ENCODE assay signal across 28 cellular contexts in genomic region chr17:21204923-21205322, GRCh38. TPM values are rescaled to one million over a fixed set of nuclear protein-coding genes. Genes with fewer than 3 reads are reported as not detected.
DNase-seq lines count a peak whose midpoint lies in the region; ATAC-seq, FAIRE-seq and TF ChIP-seq lines count a peak whose summit lies in the region.
"Had no signal": no experiment of that assay in that cellular context is flagged by ENCODE, and none has a peak within 500 bp of the region (broad histone marks: within the 10 kb centered on the region; RNA-seq: fewer than 3 reads in every experiment).

No MANE protein-coding gene starts in this region.

- TF ChIP-seq RAD21 in H1 (IDR thresholded peaks at IDR 0.05 in 1 of 2, conservative IDR thresholded peaks at IDR 0.05 in 1 of 2; ENCODE audit: low read depth in 2 of 2, low read length in 2 of 2): no peak

- H3K4me3 ChIP-seq in right cardiac atrium (ENCODE audit: low read length): no peak overlapping the region
- no peak overlapping the region for H3K4me3 ChIP-seq in heart left ventricle
- no peak overlapping the region for H3K4me3 ChIP-seq in H1 (ENCODE audit: extremely low read depth in 1 of 4, insufficient read depth in 2 of 4, low read depth in 3 of 4, low read length in 4 of 4)
- no peak overlapping the region for H3K4me3 ChIP-seq in A673 (ENCODE audit: low read depth, low read length, poor library complexity, severe bottlenecking)
- H3K4me3 ChIP-seq: ascending aorta; BLaER1 treated with 17β-estradiol and CSF1 and Interleukin-3, amounts not matched to agents 10 nM and 100 nM; dorsolateral prefrontal cortex; ovary; right lobe of liver; SK-N-MC had no signal

- H2BK15ac ChIP-seq in H1 (ENCODE audit: low read length): no peak overlapping the region

- intact Hi-C loops in right cardiac atrium (cut with DNase I): no loop called here
- intact Hi-C loops in heart left ventricle (cut with DNase I): no loop called here
- intact Hi-C loops in A673 (cut with micrococcal nuclease; ENCODE audit: unreplicated experiment): no loop called here

- H3K9ac ChIP-seq in H1 (replicated peaks in 1 of 4; ENCODE audit: extremely low read depth in 1 of 4, low read depth in 3 of 4, low read length in 3 of 4): no peak overlapping the region; a peak in 2 of 7 replicates

- no peaks in the 10 kb centered on the region; the same call in 1 of the 2 replicates for H3K23me2 ChIP-seq in H1 (ENCODE audit: low read depth, low read length)

- no TSS peak for BruUV-seq in A673 (replicated peaks; lab: Mats Ljungman, UMichigan)

- H3K23ac ChIP-seq in H1 (ENCODE audit: insufficient read length): no peak overlapping the region

- CTCF ChIA-PET in H1 (lab: Charles Lee; ENCODE audit: partially characterized antibody) (interaction anchor here (0.9 to 1.1 kb wide), 2 partner anchors 15 to 76 kb away, joined by 3 to 5 read pairs; no protein-coding TSS in a partner anchor), A673 (lab: Charles Lee) (no interaction called here)

- H3K4me1 ChIP-seq in right cardiac atrium (ENCODE audit: control insufficient read depth, insufficient read depth, low read length) (peaks cover 12% of the 10 kb centered on the region), heart left ventricle (peaks cover 3 to 96% (median 43%) of the 10 kb centered on the region in 12 donors), H1 (replicated peaks in 1 of 4; ENCODE audit: control insufficient read depth in 3 of 4, insufficient read depth in 4 of 4, low read length in 3 of 4) (peaks cover 10 to 21% (median 17%) of the 10 kb centered on the region in 4 experiments), A673 (ENCODE audit: insufficient read depth, low read length, poor library complexity, severe bottlenecking) (no peaks in the 10 kb centered on the region)
- H3K4me1 ChIP-seq: right lobe of liver had no signal

- H3K27me3 ChIP-seq in right cardiac atrium (ENCODE audit: control insufficient read depth, insufficient read depth) (no peaks in the 10 kb centered on the region), heart left ventricle (no peaks in the 10 kb centered on the region), H1 (replicated peaks in 1 of 4; ENCODE audit: control insufficient read depth in 3 of 4, extremely low read depth in 1 of 4, insufficient read depth in 3 of 4, low read length in 3 of 4) (no peaks in the 10 kb centered on the region; a peak in 1 of 7 replicates), A673 (replicated peaks; ENCODE audit: insufficient read depth, low read depth, low read length, poor library complexity) (no peaks in the 10 kb centered on the region)
- H3K27me3 ChIP-seq: ascending aorta; BLaER1 treated with 17β-estradiol and CSF1 and Interleukin-3, amounts not matched to agents 10 nM and 100 nM; dorsolateral prefrontal cortex; ovary; right lobe of liver had no signal

- no peak for TF ChIP-seq CTCF in heart left ventricle (IDR thresholded peaks at IDR 0.05)
- TF ChIP-seq CTCF in H1 (IDR thresholded peaks at IDR 0.05; ENCODE audit: control extremely low read depth in 1 of 3, insufficient read depth in 1 of 3, low read depth in 1 of 3, low read length in 3 of 3): no peak
- no peak for TF ChIP-seq CTCF in progenitor cell of endocrine pancreas (IDR thresholded peaks at IDR 0.05; ENCODE audit: unreplicated experiment)
- no peak for TF ChIP-seq CTCF in A673 (conservative IDR thresholded peaks at IDR 0.05; ENCODE audit: low read depth, low read length)

- H3K4ac ChIP-seq in H1 (replicated peaks; ENCODE audit: insufficient read length, low read depth, low read length): no peak overlapping the region

- H4K5ac ChIP-seq in H1 (ENCODE audit: insufficient read length, low read depth, low read length): no peak overlapping the region

- H3K79me2 ChIP-seq in H1 (ENCODE audit: control insufficient read depth in 1 of 2, insufficient read depth in 2 of 2, low read length in 2 of 2): peaks cover 21 to 98% of the 10 kb centered on the region in 2 experiments; a peak in 3 of 4 replicates

- H4K91ac ChIP-seq in H1 (replicated peaks; ENCODE audit: insufficient read length, low read length): no peak overlapping the region

- WGBS in right cardiac atrium: 62% methylated on average over 10 of the region's 10 CpGs
- 73 to 85% (median 80%) methylated on average over 7 to 10 of the region's 10 CpGs for WGBS in heart left ventricle, 4 donors
- 83% methylated on average over 10 of the region's 10 CpGs; no CpG with 5 or more reads in 1 of the 2 experiments for WGBS in H1 (ENCODE audit: extremely low coverage in 1 of 2, insufficient coverage in 1 of 2, insufficient read length in 1 of 2, insufficient replicate concordance in 2 of 2, low coverage in 1 of 2, low lambda C conversion rate in 2 of 2, missing lambda C conversion rate in 1 of 2), 2 experiments

- peaks cover 5% of the 10 kb centered on the region for H3K36me3 Mint-ChIP-seq in progenitor cell of endocrine pancreas (ENCODE audit: insufficient read depth)
- peaks cover 7% of the 10 kb centered on the region for H3K36me3 Mint-ChIP-seq in effector memory CD8-positive, alpha-beta T cell (ENCODE audit: insufficient read depth)
- H3K36me3 Mint-ChIP-seq: activated naive CD4-positive, alpha-beta T cell treated with anti-CD3 and anti-CD28 coated beads, Interleukin-2, amount 50 U/mL, for 24 hours had no signal

- H2BK20ac ChIP-seq in H1 (ENCODE audit: low read length): no peak overlapping the region

- H3K4me2 ChIP-seq in H1 (ENCODE audit: insufficient read depth in 1 of 2, low read depth in 2 of 2, low read length in 2 of 2): no peak overlapping the region
- H3K4me2 ChIP-seq: BLaER1 treated with 17β-estradiol and CSF1 and Interleukin-3, amounts not matched to agents 10 nM and 100 nM had no signal

- H3K79me1 ChIP-seq in H1 (ENCODE audit: low read depth, low read length): peaks cover 20% of the 10 kb centered on the region

- POLR2A ChIA-PET in H1 (lab: Charles Lee; ENCODE audit: partially characterized antibody) (interaction anchor here (0.6 to 1.5 kb wide), 6 partner anchors 8 to 59 kb away, joined by 3 to 5 read pairs (median 4); no protein-coding TSS in a partner anchor), A673 (lab: Charles Lee; ENCODE audit: low non-redundant PET) (no interaction called here)

- ATAC-seq in right cardiac atrium (no peak), heart left ventricle (no peak), HG03175 (IDR thresholded peaks at IDR 0.05; ENCODE audit: unreplicated experiment) (no peak)
- no peak for ATAC-seq in effector memory CD8-positive, alpha-beta T cell (replicated peaks)
- ATAC-seq: HCT116; left colon; right lobe of liver; stimulated activated naive CD8-positive, alpha-beta T cell treated with anti-CD3 and anti-CD28 coated beads, Interleukin-15, amount 100 ng/mL, for 72 hours had no signal

- H2BK120ac ChIP-seq in H1 (replicated peaks; ENCODE audit: low read depth, low read length): no peak overlapping the region

- peak overlapping the region; percentile 59 for H3K27ac Mint-ChIP-seq in progenitor cell of endocrine pancreas
- H3K27ac Mint-ChIP-seq in effector memory CD8-positive, alpha-beta T cell: peak overlapping the region in 1 of 2 donors; percentile 59
- H3K27ac Mint-ChIP-seq: activated naive CD4-positive, alpha-beta T cell treated with anti-CD3 and anti-CD28 coated beads, Interleukin-2, amount 50 U/mL, for 24 hours had no signal

- H3K36me3 ChIP-seq in heart left ventricle: peaks cover 0 to 64% (median 13%) of the 10 kb centered on the region in 9 donors
- H3K36me3 ChIP-seq in H1 (ENCODE audit: control insufficient read depth in 2 of 4, insufficient read depth in 4 of 4, low read length in 3 of 4): peaks cover 0 to 4% (median 2%) of the 10 kb centered on the region in 4 experiments; a peak in 2 of 8 replicates
- H3K36me3 ChIP-seq in A673 (ENCODE audit: insufficient read depth, low read length, poor library complexity, severe bottlenecking): peaks cover 16% of the 10 kb centered on the region
- H3K36me3 ChIP-seq: ovary had no signal

- H2BK12ac ChIP-seq in H1 (ENCODE audit: low read depth, low read length): no peak overlapping the region

- H2AK5ac ChIP-seq in H1 (ENCODE audit: low read depth, low read length): no peak overlapping the region

- H3K4me1 Mint-ChIP-seq in progenitor cell of endocrine pancreas (ENCODE audit: low read depth): peaks cover 3% of the 10 kb centered on the region
- peaks cover 22 to 33% of the 10 kb centered on the region in 2 donors for H3K4me1 Mint-ChIP-seq in effector memory CD8-positive, alpha-beta T cell (ENCODE audit: low read depth in 2 of 2)

- no peaks in the 10 kb centered on the region for H3K27me3 Mint-ChIP-seq in progenitor cell of endocrine pancreas
- no peaks in the 10 kb centered on the region for H3K27me3 Mint-ChIP-seq in effector memory CD8-positive, alpha-beta T cell
- H3K27me3 Mint-ChIP-seq: activated naive CD4-positive, alpha-beta T cell treated with anti-CD3 and anti-CD28 coated beads, Interleukin-2, amount 50 U/mL, for 24 hours; central memory CD8-positive, alpha-beta T cell; stimulated activated naive CD8-positive, alpha-beta T cell treated with anti-CD3 and anti-CD28 coated beads, Interleukin-15, amount 100 ng/mL, for 72 hours had no signal

- H2BK5ac ChIP-seq in H1 (ENCODE audit: low read depth, low read length): 0 out of 2 replicates have a peak overlapping the region, but pooled peaks have one; percentile 19

- no peak overlapping the region for H3K4me3 Mint-ChIP-seq in progenitor cell of endocrine pancreas (ENCODE audit: low read depth)
- H3K4me3 Mint-ChIP-seq in effector memory CD8-positive, alpha-beta T cell: no peak overlapping the region
- H3K4me3 Mint-ChIP-seq: activated naive CD4-positive, alpha-beta T cell treated with anti-CD3 and anti-CD28 coated beads, Interleukin-2, amount 50 U/mL, for 24 hours; central memory CD8-positive, alpha-beta T cell; stimulated activated naive CD8-positive, alpha-beta T cell treated with anti-CD3 and anti-CD28 coated beads, Interleukin-15, amount 100 ng/mL, for 72 hours had no signal

- H4K20me1 ChIP-seq in H1 (replicated peaks in 1 of 2; ENCODE audit: control insufficient read depth in 1 of 2, insufficient read depth in 2 of 2, low read length in 2 of 2): peaks cover 31 to 55% of the 10 kb centered on the region in 2 experiments

- no peak overlapping the region for H3K56ac ChIP-seq in H1 (replicated peaks; ENCODE audit: insufficient read length, low read depth, low read length)

- no peak for TF ChIP-seq EP300 in H1 (IDR thresholded peaks at IDR 0.05; ENCODE audit: borderline replicate concordance in 1 of 2, low read depth in 2 of 2, low read length in 2 of 2)

- TF ChIP-seq POLR2A in heart left ventricle (IDR thresholded peaks at IDR 0.05) (no peak), H1 (IDR thresholded peaks at IDR 0.05; ENCODE audit: control extremely low read depth in 1 of 2, low read depth in 2 of 2, low read length in 2 of 2) (no peak)

- FAIRE-seq in H1 (lab: Jason Lieb, UNC): no peak
- FAIRE-seq: GM19239 had no signal

- H4K8ac ChIP-seq in H1 (ENCODE audit: extremely low read depth, insufficient read depth, low read length): no peak overlapping the region

- H2AFZ ChIP-seq in H1 (ENCODE audit: low read length): no peak overlapping the region

- no peak overlapping the region for H3K14ac ChIP-seq in H1 (ENCODE audit: insufficient read length)

- H3K9me3 Mint-ChIP-seq in progenitor cell of endocrine pancreas (ENCODE audit: low read depth): no peaks in the 10 kb centered on the region
- H3K9me3 Mint-ChIP-seq in effector memory CD8-positive, alpha-beta T cell: no peaks in the 10 kb centered on the region
- H3K9me3 Mint-ChIP-seq: activated naive CD4-positive, alpha-beta T cell treated with anti-CD3 and anti-CD28 coated beads, Interleukin-2, amount 50 U/mL, for 24 hours; central memory CD8-positive, alpha-beta T cell; stimulated activated naive CD8-positive, alpha-beta T cell treated with anti-CD3 and anti-CD28 coated beads, Interleukin-15, amount 100 ng/mL, for 72 hours had no signal

- no peaks in the 10 kb centered on the region for H3K9me3 ChIP-seq in right cardiac atrium (ENCODE audit: control insufficient read depth, low read length)
- no peaks in the 10 kb centered on the region for H3K9me3 ChIP-seq in heart left ventricle
- H3K9me3 ChIP-seq in H1 (ENCODE audit: insufficient read depth in 2 of 2, low read depth in 1 of 2, low read length in 1 of 2): no peaks in the 10 kb centered on the region
- no peaks in the 10 kb centered on the region for H3K9me3 ChIP-seq in A673 (ENCODE audit: low read depth, low read length, poor library complexity, severe bottlenecking)
- H3K9me3 ChIP-seq: ascending aorta; BLaER1 treated with 17β-estradiol and CSF1 and Interleukin-3, amounts not matched to agents 10 nM and 100 nM; ovary; right lobe of liver had no signal

- H3K27ac ChIP-seq in right cardiac atrium (ENCODE audit: low read length) (peak overlapping the region; percentile 14), heart left ventricle (no peak overlapping the region), H1 (ENCODE audit: low read depth, low read length) (no peak overlapping the region; the same call in 1 of the 2 replicates), A673 (ENCODE audit: low read depth, low read length, poor library complexity, severe bottlenecking) (no peak overlapping the region)
- H3K27ac ChIP-seq: ascending aorta; BLaER1 treated with 17β-estradiol and CSF1 and Interleukin-3, amounts not matched to agents 10 nM and 100 nM; ovary; right lobe of liver had no signal

- H3K18ac ChIP-seq in H1 (ENCODE audit: extremely low read depth, low read length): no peak overlapping the region

- DNase-seq in right cardiac atrium (no peak), heart left ventricle (no peak), H1 (ENCODE audit: low read depth in 1 of 2, low spot score in 2 of 2) (no peak), progenitor cell of endocrine pancreas (ENCODE audit: low spot score, unreplicated experiment) (no peak), A673 (ENCODE audit: low spot score) (no peak), T-helper 1 cell (no peak)
- no peak for DNase-seq in effector memory CD8-positive, alpha-beta T cell
- DNase-seq: ACHN; activated CD4-positive, alpha-beta T cell treated with anti-CD3 and anti-CD28 coated beads for 48 hours; dorsolateral prefrontal cortex; EL; IMR-90; left colon; mesendoderm; NCI-H1092 treated with DMSO at 0.1 percent for 48 hours; NCI-H1930; NCI-H69; ovary; right lobe of liver; stimulated activated naive CD8-positive, alpha-beta T cell treated with anti-CD3 and anti-CD28 coated beads, Interleukin-15, amount 100 ng/mL, for 72 hours had no signal

RNA-seq across cellular contexts. Expression of gene TMEM11, which starts 9.0 kb away (rescaled TPM):
- total RNA-seq in right cardiac atrium (10 to 100 TPM; 26.2 to 30.7 (median 27.5) TPM), heart left ventricle (10 to 100 TPM; 23.2 to 46.6 (median 32.0) TPM), progenitor cell of endocrine pancreas (22.2 and 22.6 TPM in 2 replicates), A673 (2021) (46.5 and 47.6 TPM in 2 replicates)
- polyA plus RNA-seq in right cardiac atrium (46.2 TPM), heart left ventricle (10 to 100 TPM; 59.2 to 59.7 TPM), H1 (2011; rRNA removed) (90.4 and 133 TPM in 2 replicates)
- total RNA-seq in H1 (2021; fragmentation: NEBNext Ultra II Directional; extraction: Animal tissue kit (Norgen Biotek cat#: 25700)): 33.3 and 34.2 TPM in 2 replicates
- polyA plus RNA-seq in H1 (2011; cell fraction: cytosol; rRNA removed): 66.8 TPM
- polyA plus RNA-seq in H1 (2011; cell fraction: nucleus; rRNA removed): 70.3 TPM
- 23.0 to 40.0 TPM (median 34.0 TPM) in 4 replicates for polyA plus RNA-seq in H1 (2012, experiment 1 of 2)
- 35.1 TPM for polyA plus RNA-seq in H1 (2012, experiment 2 of 2)
- 29.5 TPM for polyA plus RNA-seq in H1 (2013, experiment 1 of 2)
- 29.8 TPM for polyA plus RNA-seq in H1 (2013, experiment 2 of 2)
- polyA minus RNA-seq in H1 (2011; rRNA and poly(A)+ RNA removed): 35.5 and 44.9 TPM in 2 replicates
- polyA minus RNA-seq in H1 (2011; cell fraction: cytosol; rRNA and poly(A)+ RNA removed): 27.9 TPM
- polyA minus RNA-seq in H1 (2011; cell fraction: nucleus; rRNA and poly(A)+ RNA removed): 38.5 TPM

RNA-seq across cellular contexts. Expression of gene NATD1, which starts 48.3 kb away (rescaled TPM):
- total RNA-seq in right cardiac atrium (10 to 100 TPM in 3 of 4 donors, 1 to 10 TPM in 1; 8.1 to 15.7 (median 12.1) TPM), heart left ventricle (10 to 100 TPM; 12.8 to 38.4 (median 19.8) TPM), progenitor cell of endocrine pancreas (13.5 TPM in 2 replicates), A673 (2021) (0.75 and 2.3 TPM in 2 replicates)
- polyA plus RNA-seq in right cardiac atrium (10.9 TPM), heart left ventricle (1 to 10 TPM; 8.0 to 8.4 TPM), H1 (2011; rRNA removed) (5.4 and 8.8 TPM in 2 replicates)
- total RNA-seq in H1 (2021; fragmentation: NEBNext Ultra II Directional; extraction: Animal tissue kit (Norgen Biotek cat#: 25700)): 7.5 and 8.4 TPM in 2 replicates
- 6.3 TPM for polyA plus RNA-seq in H1 (2011; cell fraction: cytosol; rRNA removed)
- 7.7 TPM for polyA plus RNA-seq in H1 (2011; cell fraction: nucleus; rRNA removed)
- 5.8 to 7.2 TPM (median 5.9 TPM) in 4 replicates for polyA plus RNA-seq in H1 (2012, experiment 1 of 2)
- polyA plus RNA-seq in H1 (2012, experiment 2 of 2): 5.1 TPM
- 4.8 TPM for polyA plus RNA-seq in H1 (2013, experiment 1 of 2)
- polyA plus RNA-seq in H1 (2013, experiment 2 of 2): 4.8 TPM
- 4.7 and 6.3 TPM in 2 replicates for polyA minus RNA-seq in H1 (2011; rRNA and poly(A)+ RNA removed)
- polyA minus RNA-seq in H1 (2011; cell fraction: cytosol; rRNA and poly(A)+ RNA removed): 5.9 TPM
- polyA minus RNA-seq in H1 (2011; cell fraction: nucleus; rRNA and poly(A)+ RNA removed): 5.7 TPM
